13 cellular contexts compared by ENCODE assay signal in genomic region chr9:137390553-137391410, GRCh38. TPM values are rescaled to one million over a fixed set of nuclear protein-coding genes. Genes with fewer than 3 reads are reported as not detected.
A peak's percentile ranks its signal among the peaks of the same experiment; 100 is the strongest.
DNase-seq lines count a peak whose midpoint lies in the region; ATAC-seq and TF ChIP-seq lines count a peak whose summit lies in the region.
"Had no signal": no experiment of that assay in that cellular context is flagged by ENCODE, and none has a peak within 500 bp of the region (broad histone marks: within the 10 kb centered on the region; RNA-seq: fewer than 3 reads in every experiment).

No MANE protein-coding gene starts in this region.

- peak overlapping the region; percentile 40 for H3K27ac ChIP-seq in C4-2B
- H3K27ac ChIP-seq: GM23248 had no signal

- in situ Hi-C loops in GM13977 (cut with MboI; ENCODE audit: low pct_unique_long_range_greater_than_20kb, low sequenced_read_pairs, unreplicated experiment): no loop called here

- H3K27me3 Mint-ChIP-seq in activated CD4-positive, alpha-beta T cell treated with anti-CD3 and anti-CD28 coated beads, Interleukin-2, amount 10 ng/mL, durations not matched to agents 24 days and 14 days: no peaks in the 10 kb centered on the region
- H3K27me3 Mint-ChIP-seq: CD8-positive, alpha-beta memory T cell had no signal

- TF ChIP-seq CTCF in C4-2B (conservative IDR thresholded peaks at IDR 0.05) (no peak), GM13977 (IDR thresholded peaks at IDR 0.05; ENCODE audit: extremely low read depth, insufficient read depth, missing control alignments) (no peak)

- H3K4me1 Mint-ChIP-seq in activated CD4-positive, alpha-beta T cell treated with anti-CD3 and anti-CD28 coated beads, Interleukin-2, amount 10 ng/mL, durations not matched to agents 24 days and 14 days: no peaks in the 10 kb centered on the region

- no peak overlapping the region for H3K27ac Mint-ChIP-seq in activated CD4-positive, alpha-beta T cell treated with anti-CD3 and anti-CD28 coated beads, Interleukin-2, amount 10 ng/mL, durations not matched to agents 24 days and 14 days

- peak; percentile 22 for ATAC-seq in esophagus mucosa
- ATAC-seq: activated CD4-positive, CD25-positive, alpha-beta regulatory T cell treated with anti-CD3 and anti-CD28 coated beads, Interleukin-2, amount 50 U/mL, for 24 hours had no signal

- H3K4me3 Mint-ChIP-seq in activated CD4-positive, alpha-beta T cell treated with anti-CD3 and anti-CD28 coated beads, Interleukin-2, amount 10 ng/mL, durations not matched to agents 24 days and 14 days: no peak overlapping the region
- H3K4me3 Mint-ChIP-seq: CD8-positive, alpha-beta memory T cell had no signal

- H3K9me3 Mint-ChIP-seq in activated CD4-positive, alpha-beta T cell treated with anti-CD3 and anti-CD28 coated beads, Interleukin-2, amount 10 ng/mL, durations not matched to agents 24 days and 14 days: no peaks in the 10 kb centered on the region
- H3K9me3 Mint-ChIP-seq: CD8-positive, alpha-beta memory T cell had no signal

- DNase-seq in NCI-H1694 (lab: John Stamatoyannopoulos, UW): peak; percentile 50
- peak; percentile 14 for DNase-seq in pons (ENCODE audit: low spot score)
- no peak for DNase-seq in stimulated activated CD4-positive, alpha-beta T cell treated with anti-CD3 and anti-CD28 coated beads, Interleukin-15, amount 100 ng/mL, for 24 hours
- no peak for DNase-seq in GM13977 (ENCODE audit: low spot score)
- no peak for DNase-seq in dedifferentiated amniotic fluid mesenchymal stem cell (ENCODE audit: extremely low spot score)
- no peak for DNase-seq in activated CD4-positive, alpha-beta T cell treated with anti-CD3 and anti-CD28 coated beads, Interleukin-2, amount 10 ng/mL, durations not matched to agents 24 days and 14 days
- DNase-seq: activated naive CD4-positive, alpha-beta T cell treated with Interleukin-2 at 50 U/mL for 16 hours; CD8-positive, alpha-beta memory T cell; effector CD8-positive, alpha-beta T cell; GM23248 had no signal

- intact Hi-C loops in activated CD4-positive, alpha-beta T cell treated with anti-CD3 and anti-CD28 coated beads, Interleukin-2, amount 10 ng/mL, durations not matched to agents 24 days and 14 days (cut with micrococcal nuclease): no loop called here

- no peaks in the 10 kb centered on the region for H3K36me3 Mint-ChIP-seq in activated CD4-positive, alpha-beta T cell treated with anti-CD3 and anti-CD28 coated beads, Interleukin-2, amount 10 ng/mL, durations not matched to agents 24 days and 14 days (ENCODE audit: low read depth)

RNA-seq across cellular contexts. Expression of gene EXD3, which starts 32.2 kb away (rescaled TPM):
- total RNA-seq in esophagus mucosa: 8.1 TPM
- total RNA-seq in activated CD4-positive, alpha-beta T cell treated with anti-CD3 and anti-CD28 coated beads, Interleukin-2, amount 10 ng/mL, durations not matched to agents 24 days and 14 days: 4.4 and 5.2 TPM in 2 replicates

RNA-seq across cellular contexts. Expression of gene NOXA1, which starts 32.4 kb away (rescaled TPM):
- total RNA-seq in esophagus mucosa: 5.5 TPM
- 0.30 and 0.36 TPM in 2 replicates for total RNA-seq in activated CD4-positive, alpha-beta T cell treated with anti-CD3 and anti-CD28 coated beads, Interleukin-2, amount 10 ng/mL, durations not matched to agents 24 days and 14 days

RNA-seq across cellular contexts. Expression of gene ENTPD8, which starts 50.4 kb away (rescaled TPM):
- not detected for total RNA-seq in esophagus mucosa
- not detected in 2 replicates for total RNA-seq in activated CD4-positive, alpha-beta T cell treated with anti-CD3 and anti-CD28 coated beads, Interleukin-2, amount 10 ng/mL, durations not matched to agents 24 days and 14 days
- total RNA-seq: CD8-positive, alpha-beta memory T cell; GM23248 had no signal

Comparison
In these comparisons a context has a peak if more than half of its experiments do, and no peak if none do; other contexts are left out.
1. DNase-seq: peak in NCI-H1694 (single experiment) and pons (single experiment); none in stimulated activated CD4-positive, alpha-beta T cell treated with anti-CD3 and anti-CD28 coated beads, Interleukin-15, amount 100 ng/mL, for 24 hours (single experiment), GM13977 (single experiment), dedifferentiated amniotic fluid mesenchymal stem cell (single experiment) and activated CD4-positive, alpha-beta T cell treated with anti-CD3 and anti-CD28 coated beads, Interleukin-2, amount 10 ng/mL, durations not matched to agents 24 days and 14 days (single experiment).